20 cellular contexts compared by ENCODE assay signal in the genomic region with DNA sequence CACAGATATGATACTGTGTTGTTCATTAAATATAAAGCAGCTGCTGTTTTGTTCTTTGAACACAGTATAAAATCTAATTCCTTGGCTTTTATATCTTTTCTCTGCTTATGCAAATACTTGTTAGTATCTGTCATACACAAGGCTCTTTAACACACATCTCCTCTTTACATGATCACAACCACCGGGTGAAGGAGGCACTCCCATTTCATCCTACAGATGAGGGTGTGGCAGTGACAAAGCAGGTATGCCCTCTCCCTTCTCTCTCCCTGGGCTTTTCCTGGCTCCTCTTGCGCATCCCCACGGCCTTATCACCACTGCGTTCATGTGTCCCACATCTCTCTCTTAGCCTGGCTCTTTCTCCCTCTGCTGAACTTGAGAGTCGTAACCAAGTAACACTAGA.
"Had no signal": no experiment of that assay in that cellular context is flagged by ENCODE, and none has a peak within 500 bp of the region (broad histone marks: within the 10 kb centered on the region; RNA-seq: fewer than 3 reads in every experiment).

No MANE protein-coding gene starts in this region.

- H3K4me1 ChIP-seq: esophagus muscularis mucosa, gastroesophageal sphincter, parathyroid adenoma, transverse colon, vagina had no signal

- H3K4me3 ChIP-seq: esophagus muscularis mucosa, gastroesophageal sphincter, transverse colon, vagina had no signal

- H3K27me3 ChIP-seq: esophagus muscularis mucosa, gastroesophageal sphincter, transverse colon, vagina had no signal

- H3K9ac ChIP-seq: parathyroid adenoma had no signal

- H3K79me2 ChIP-seq: parathyroid adenoma had no signal

- ATAC-seq: activated CD4-positive, alpha-beta T cell treated with anti-CD3 and anti-CD28 coated beads for 36 hours; gastroesophageal sphincter; right cardiac atrium; stimulated activated effector memory CD8-positive, alpha-beta T cell treated with anti-CD3 and anti-CD28 coated beads, Interleukin-12 subunit alpha, Interleukin-12 subunit beta, amount 100 ng/mL, for 72 hours; T-helper 17 cell had no signal

- DNase-seq: activated B cell treated with CpG ODN at 0.5 μM for 24 hours; activated CD4-positive, alpha-beta T cell treated with anti-CD3 and anti-CD28 coated beads for 36 hours; activated CD4-positive, alpha-beta T cell treated with anti-CD3 and anti-CD28 coated beads, Interleukin-2, amount 50 U/mL, for 48 hours; activated naive CD4-positive, alpha-beta T cell treated with Interleukin-2 at 50 U/mL for 16 hours; activated naive CD8-positive, alpha-beta T cell treated with anti-CD3 and anti-CD28 coated beads for 36 hours; activated T-cell treated with anti-CD3 and anti-CD28 coated beads, Interleukin-2, amount 50 U/mL, for 48 hours; effector CD8-positive, alpha-beta T cell; hypothalamus; mesendoderm; naive B cell; nucleus accumbens; right cardiac atrium; stimulated activated CD4-positive, alpha-beta T cell treated with anti-CD3 and anti-CD28 coated beads, Interleukin-2, amount 100 ng/mL, for 24 hours; T-helper 17 cell; transverse colon had no signal

- H3K36me3 ChIP-seq: esophagus muscularis mucosa, gastroesophageal sphincter, transverse colon, vagina had no signal

- H3K27ac ChIP-seq: esophagus muscularis mucosa, gastroesophageal sphincter, parathyroid adenoma, transverse colon, vagina had no signal

- H2AFZ ChIP-seq: parathyroid adenoma had no signal

- H3K9me3 ChIP-seq: esophagus muscularis mucosa, gastroesophageal sphincter, transverse colon, vagina had no signal
